ENCODE assay signal across 17 cellular contexts in genomic region chr11:94664336-94664735, GRCh38.
A peak's percentile ranks its signal among the peaks of the same experiment; 100 is the strongest.
DNase-seq lines count a peak whose midpoint lies in the region; ATAC-seq and TF ChIP-seq lines count a peak whose summit lies in the region.
"Had no signal": no experiment of that assay in that cellular context is flagged by ENCODE, and none has a peak within 500 bp of the region (broad histone marks: within the 10 kb centered on the region; RNA-seq: fewer than 3 reads in every experiment).

No MANE protein-coding gene starts in this region.

- H2AFZ ChIP-seq in hepatocyte, result no peak overlapping the region

- H3K4me2 ChIP-seq in hepatocyte, result no peak overlapping the region

- peak; percentile 3 for DNase-seq in HK-2 (ENCODE audit: unreplicated experiment)
- peak; percentile 21 for DNase-seq in SK-MEL-5 (ENCODE audit: low read depth, low spot score)
- DNase-seq in hepatocyte (ENCODE audit: low spot score), result peak; percentile 38
- DNase-seq in stromal cell of bone marrow (ENCODE audit: low read depth), result peak; percentile 13
- DNase-seq in naive thymus-derived CD8-positive, alpha-beta T cell, result no peak
- DNase-seq in COLO668 (lab: John Stamatoyannopoulos, UW; ENCODE audit: unreplicated experiment), result no peak
- no peak for DNase-seq in NOMO-1 treated with dmso at 0.1 percent for 144 hours (lab: John Stamatoyannopoulos, UW; ENCODE audit: unreplicated experiment)
- DNase-seq: activated effector memory CD4-positive, alpha-beta T cell treated with anti-CD3 and anti-CD28 coated beads, Interleukin-2, amount 50 U/mL, for 16 hours; aorta; colonic mucosa; DMS153; GOT3; lower lobe of right lung; NCI-H82; right lobe of liver; RPMI8226; stimulated activated CD4-positive, alpha-beta T cell treated with anti-CD3 and anti-CD28 coated beads, Interleukin-2, amount 100 ng/mL, for 24 hours had no signal

- no peaks in the 10 kb centered on the region for H3K9me3 Mint-ChIP-seq in naive thymus-derived CD8-positive, alpha-beta T cell

- POLR2A ChIA-PET in naive thymus-derived CD8-positive, alpha-beta T cell (lab: Charles Lee), result no interaction called here

- H3K9me2 ChIP-seq in hepatocyte (replicated peaks; ENCODE audit: insufficient read depth), result no peaks in the 10 kb centered on the region

- no peak overlapping the region for H3K27ac Mint-ChIP-seq in naive thymus-derived CD8-positive, alpha-beta T cell

- H3K27ac ChIP-seq in hepatocyte, result peak overlapping the region; percentile 42
- H3K27ac ChIP-seq: colonic mucosa, lower lobe of right lung, right lobe of liver had no signal

- in situ Hi-C loops in SK-MEL-5 (cut with HindIII; ENCODE audit: low pct_unique_long_range_greater_than_20kb, low sequenced_read_pairs), result no loop called here

- no peaks in the 10 kb centered on the region for H3K79me2 ChIP-seq in hepatocyte

- H4K20me1 ChIP-seq in hepatocyte (ENCODE audit: insufficient read depth, poor library complexity, severe bottlenecking), result no peaks in the 10 kb centered on the region

- no peak overlapping the region for H3K4me3 Mint-ChIP-seq in naive thymus-derived CD8-positive, alpha-beta T cell

- H3K27me3 Mint-ChIP-seq in naive thymus-derived CD8-positive, alpha-beta T cell, result peaks cover 2 to 16% (median 8%) of the 10 kb centered on the region in 5 donors

- H3K4me3 ChIP-seq in hepatocyte, result no peak overlapping the region
- H3K4me3 ChIP-seq: colonic mucosa, lower lobe of right lung, right lobe of liver had no signal

- H3K9me3 ChIP-seq in hepatocyte (ENCODE audit: low read depth), result no peaks in the 10 kb centered on the region
- H3K9me3 ChIP-seq: colonic mucosa, lower lobe of right lung, right lobe of liver had no signal

- peaks cover 3 to 8% (median 5%) of the 10 kb centered on the region in 4 donors for H3K4me1 Mint-ChIP-seq in naive thymus-derived CD8-positive, alpha-beta T cell

- H3K36me3 ChIP-seq in hepatocyte (replicated peaks; ENCODE audit: insufficient read depth, low read depth), result no peaks in the 10 kb centered on the region
- H3K36me3 ChIP-seq: colonic mucosa, lower lobe of right lung, right lobe of liver had no signal

- ATAC-seq in naive thymus-derived CD8-positive, alpha-beta T cell, result no peak
- ATAC-seq: lower lobe of right lung had no signal

- no peak for TF ChIP-seq CTCF in hepatocyte (IDR thresholded peaks at IDR 0.05; ENCODE audit: poor library complexity)

- H3K36me3 Mint-ChIP-seq in naive thymus-derived CD8-positive, alpha-beta T cell, result no peaks in the 10 kb centered on the region

- H3K27me3 ChIP-seq in hepatocyte, result no peaks in the 10 kb centered on the region
- H3K27me3 ChIP-seq: colonic mucosa, right lobe of liver had no signal

- H3K4me1 ChIP-seq in hepatocyte (ENCODE audit: insufficient read depth), result no peaks in the 10 kb centered on the region
- H3K4me1 ChIP-seq: colonic mucosa, lower lobe of right lung, right lobe of liver had no signal

Comparison
In these comparisons a context has a peak if more than half of its experiments do, and no peak if none do; other contexts are left out.
1. DNase-seq: peak in HK-2 (single experiment), SK-MEL-5 (single experiment), hepatocyte (single experiment) and stromal cell of bone marrow (single experiment); none in naive thymus-derived CD8-positive, alpha-beta T cell (0 of 10), COLO668 (single experiment) and NOMO-1 treated with dmso at 0.1 percent for 144 hours (single experiment).